Comparison of ENCODE assay signal across 21 cellular contexts in genomic region chr19:38017504-38018150, GRCh38.
"Had no signal": no experiment of that assay in that cellular context is flagged by ENCODE, and none has a peak within 500 bp of the region (broad histone marks: within the 10 kb centered on the region; RNA-seq: fewer than 3 reads in every experiment).

No MANE protein-coding gene starts in this region.

- H3K9me3 Mint-ChIP-seq: activated CD4-positive, alpha-beta memory T cell treated with anti-CD3 and anti-CD28 coated beads for 36 hours; activated naive CD8-positive, alpha-beta T cell treated with anti-CD3 and anti-CD28 coated beads, Interleukin-2, amount 10 ng/mL, durations not matched to agents 7 days and 5 days; activated T-helper 1 cell treated with anti-CD3 and anti-CD28 coated beads, Interleukin-12 subunit alpha, Interleukin-12 subunit beta, Interleukin-2, Interleukin-4 antibody, amounts not matched to agents 30 ng/mL and 10 ng/mL and 1 ng/mL, durations not matched to agents 14 hours and 24 hours and 36 hours; naive thymus-derived CD4-positive, alpha-beta T cell had no signal

- DNase-seq: activated CD4-positive, alpha-beta memory T cell treated with anti-CD3 and anti-CD28 coated beads for 36 hours; activated CD4-positive, alpha-beta T cell treated with anti-CD3 and anti-CD28 coated beads for 36 hours; activated naive CD8-positive, alpha-beta T cell treated with anti-CD3 and anti-CD28 coated beads, Interleukin-2, amount 10 ng/mL, durations not matched to agents 7 days and 5 days; activated T-cell treated with anti-CD3 and anti-CD28 coated beads for 4 hours; amygdala; hypothalamus; islet precursor cell; mammary epithelial cell; mucosa of descending colon; naive thymus-derived CD4-positive, alpha-beta T cell; pancreas; right lobe of liver; small intestine; stimulated activated CD4-positive, alpha-beta T cell treated with anti-CD3 and anti-CD28 coated beads, Interleukin-15, amount 100 ng/mL, for 24 hours; stimulated activated CD4-positive, alpha-beta T cell treated with anti-CD3 and anti-CD28 coated beads, Interleukin-2, amount 100 ng/mL, for 48 hours; stomach; SW 1271; T-helper 2 cell; WERI-Rb-1 had no signal

- ATAC-seq: activated CD4-positive, alpha-beta T cell treated with anti-CD3 and anti-CD28 coated beads for 36 hours; left lobe of liver; mucosa of descending colon; naive thymus-derived CD4-positive, alpha-beta T cell; pancreas; right lobe of liver had no signal

- H3K4me1 Mint-ChIP-seq: activated CD4-positive, alpha-beta T cell treated with anti-CD3 and anti-CD28 coated beads for 36 hours had no signal

- H3K27me3 Mint-ChIP-seq: activated CD4-positive, alpha-beta memory T cell treated with anti-CD3 and anti-CD28 coated beads for 36 hours; activated CD4-positive, alpha-beta T cell treated with anti-CD3 and anti-CD28 coated beads for 36 hours; activated naive CD8-positive, alpha-beta T cell treated with anti-CD3 and anti-CD28 coated beads, Interleukin-2, amount 10 ng/mL, durations not matched to agents 7 days and 5 days; naive thymus-derived CD4-positive, alpha-beta T cell had no signal

- H3K27ac Mint-ChIP-seq: activated CD4-positive, alpha-beta memory T cell treated with anti-CD3 and anti-CD28 coated beads for 36 hours; activated CD4-positive, alpha-beta T cell treated with anti-CD3 and anti-CD28 coated beads for 36 hours; activated naive CD8-positive, alpha-beta T cell treated with anti-CD3 and anti-CD28 coated beads, Interleukin-2, amount 10 ng/mL, durations not matched to agents 7 days and 5 days; activated T-helper 1 cell treated with anti-CD3 and anti-CD28 coated beads, Interleukin-12 subunit alpha, Interleukin-12 subunit beta, Interleukin-2, Interleukin-4 antibody, amounts not matched to agents 30 ng/mL and 10 ng/mL and 1 ng/mL, durations not matched to agents 14 hours and 24 hours and 36 hours had no signal

- H3K4me3 Mint-ChIP-seq: activated CD4-positive, alpha-beta memory T cell treated with anti-CD3 and anti-CD28 coated beads for 36 hours; activated CD4-positive, alpha-beta T cell treated with anti-CD3 and anti-CD28 coated beads for 36 hours; activated naive CD8-positive, alpha-beta T cell treated with anti-CD3 and anti-CD28 coated beads, Interleukin-2, amount 10 ng/mL, durations not matched to agents 7 days and 5 days; activated T-helper 1 cell treated with anti-CD3 and anti-CD28 coated beads, Interleukin-12 subunit alpha, Interleukin-12 subunit beta, Interleukin-2, Interleukin-4 antibody, amounts not matched to agents 30 ng/mL and 10 ng/mL and 1 ng/mL, durations not matched to agents 14 hours and 24 hours and 36 hours; naive thymus-derived CD4-positive, alpha-beta T cell had no signal

- H3K36me3 Mint-ChIP-seq: activated CD4-positive, alpha-beta memory T cell treated with anti-CD3 and anti-CD28 coated beads for 36 hours; activated naive CD8-positive, alpha-beta T cell treated with anti-CD3 and anti-CD28 coated beads, Interleukin-2, amount 10 ng/mL, durations not matched to agents 7 days and 5 days had no signal
